9 cellular contexts compared by ENCODE assay signal in the genomic region with DNA sequence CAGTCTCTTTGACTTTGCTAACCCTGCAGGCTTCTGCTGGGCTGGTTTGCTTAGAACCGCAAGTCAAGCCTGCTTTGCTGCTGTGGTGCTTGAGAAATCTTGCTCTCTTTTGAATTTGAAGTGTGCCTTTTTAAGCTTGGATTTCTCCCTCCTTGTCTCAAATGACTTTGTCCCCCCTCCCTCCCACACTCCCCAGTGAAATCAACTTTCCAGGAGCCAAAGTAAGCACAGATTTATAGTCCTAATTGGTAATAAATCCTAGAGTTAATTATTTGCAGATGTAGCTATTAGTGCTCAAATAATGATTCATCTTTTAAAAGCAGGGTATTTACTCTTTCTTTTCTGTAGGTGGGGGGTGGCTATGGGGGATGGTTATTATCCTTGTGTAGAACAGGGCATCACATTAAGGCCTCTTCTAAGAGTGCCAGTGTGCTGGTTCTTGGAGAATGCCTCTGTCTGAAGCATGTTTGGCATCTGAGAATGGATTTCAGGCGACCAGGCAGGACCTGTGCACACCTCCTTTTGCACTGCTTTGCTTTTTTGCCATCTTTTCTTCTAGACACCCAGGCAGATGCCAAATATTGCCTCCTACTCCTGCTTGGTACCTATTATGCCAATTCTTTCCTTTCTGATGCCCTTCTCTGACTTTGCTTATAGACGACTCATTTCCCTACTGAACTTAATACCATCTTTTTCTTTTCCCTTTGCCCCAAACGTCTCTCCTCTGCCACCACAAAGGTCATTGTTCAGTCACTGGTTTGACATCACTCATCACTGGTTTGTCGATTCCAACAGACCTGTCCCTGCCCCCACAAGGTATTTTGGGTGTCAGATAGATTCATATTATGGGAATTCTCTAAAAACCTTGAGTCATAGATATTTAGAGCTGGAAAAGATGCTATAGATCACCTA. TPM values are rescaled to one million over a fixed set of nuclear protein-coding genes. Genes with fewer than 3 reads are reported as not detected.
A peak's percentile ranks its signal among the peaks of the same experiment; 100 is the strongest.
DNase-seq lines count a peak whose midpoint lies in the region; ATAC-seq and TF ChIP-seq lines count a peak whose summit lies in the region.
"Had no signal": no experiment of that assay in that cellular context is flagged by ENCODE, and none has a peak within 500 bp of the region (broad histone marks: within the 10 kb centered on the region; RNA-seq: fewer than 3 reads in every experiment).

No MANE protein-coding gene starts in this region.

- no peak overlapping the region for H2BK120ac ChIP-seq in trophoblast cell (ENCODE audit: insufficient read depth, low read length, poor library complexity)

- no peak overlapping the region for H2AK5ac ChIP-seq in trophoblast cell (ENCODE audit: low read length)

- no peak overlapping the region for H2AFZ ChIP-seq in trophoblast cell (ENCODE audit: insufficient read depth, low read length, poor library complexity)

- POLR2A ChIA-PET in AG04450 (lab: Yijun Ruan, JAX), result interaction anchor here (0.6 to 2.0 kb wide), 5 partner anchors 59 to 342 kb away, joined by 3 to 5 read pairs (median 3); no protein-coding TSS in a partner anchor

- no peak overlapping the region for H3K4ac ChIP-seq in trophoblast cell (ENCODE audit: low read depth, low read length)

- no peak overlapping the region for H3K23ac ChIP-seq in trophoblast cell (ENCODE audit: low read length)

- peak; percentile 68 for DNase-seq in AG04450 (ENCODE audit: low read depth, low spot score)
- peak; percentile 95 for DNase-seq in HFF-Myc (ENCODE audit: extremely low read depth, low read depth)
- peak; percentile 70 for DNase-seq in RPMI7951 (ENCODE audit: low read depth)
- DNase-seq in left kidney (ENCODE audit: low read depth, low spot score), result peak; percentile 86
- DNase-seq in trophoblast cell, result no peak
- DNase-seq in T-helper 2 cell, result no peak
- DNase-seq: DND-41 had no signal

- H3K27me3 ChIP-seq in AG04450 (ENCODE audit: control insufficient read depth, insufficient read depth, low read length) (no peaks in the 10 kb centered on the region), trophoblast cell (ENCODE audit: insufficient read depth, low read length) (no peaks in the 10 kb centered on the region)

- H3K9ac ChIP-seq in trophoblast cell (ENCODE audit: low read length), result no peak overlapping the region

- H3K79me2 ChIP-seq in trophoblast cell (ENCODE audit: control insufficient read depth, insufficient read depth, low read length, poor library complexity), result no peaks in the 10 kb centered on the region

- ATAC-seq in GM18498 (IDR thresholded peaks at IDR 0.05; ENCODE audit: unreplicated experiment), result no peak
- no peak for ATAC-seq in HG03342 (IDR thresholded peaks at IDR 0.05; ENCODE audit: unreplicated experiment)

- no peak overlapping the region for H3K4me2 ChIP-seq in trophoblast cell (ENCODE audit: low read length)

- H4K8ac ChIP-seq in trophoblast cell (ENCODE audit: low read depth, low read length), result no peak overlapping the region

- CTCF ChIA-PET in AG04450 (lab: Charles Lee), result interaction anchor here (0.6 to 1.5 kb wide), 2 partner anchors 56 to 343 kb away, joined by 3 to 4 read pairs; no protein-coding TSS in a partner anchor

- no peaks in the 10 kb centered on the region for H3K36me3 ChIP-seq in trophoblast cell (ENCODE audit: control insufficient read depth in 1 of 2, insufficient read depth in 2 of 2, low read length in 2 of 2)

- H4K12ac ChIP-seq in trophoblast cell (ENCODE audit: low read depth, low read length), result no peak overlapping the region

- H3K9me3 ChIP-seq in AG04450 (ENCODE audit: control insufficient read depth, insufficient read depth, low read length) (no peaks in the 10 kb centered on the region), trophoblast cell (ENCODE audit: insufficient read depth, low read depth, low read length) (no peaks in the 10 kb centered on the region)

- H3K27ac ChIP-seq in AG04450 (ENCODE audit: low read depth, low read length) (peak overlapping the region; percentile 93), trophoblast cell (ENCODE audit: low read depth, low read length) (no peak overlapping the region)

- no peak overlapping the region for H2BK12ac ChIP-seq in trophoblast cell (ENCODE audit: low read length)

- 0 out of 2 replicates have a peak overlapping the region, but pooled peaks have one; percentile 7 for H3K4me3 ChIP-seq in AG04450 (ENCODE audit: low read depth, low read length)
- no peak overlapping the region for H3K4me3 ChIP-seq in HFF-Myc (replicated peaks; ENCODE audit: low read depth, low read length)
- no peak overlapping the region for H3K4me3 ChIP-seq in trophoblast cell (ENCODE audit: low read depth, low read length)

- no peak overlapping the region for H3K14ac ChIP-seq in trophoblast cell (ENCODE audit: low read length)

- no peaks in the 10 kb centered on the region for H3K4me1 ChIP-seq in trophoblast cell (ENCODE audit: control insufficient read depth in 1 of 2, insufficient read depth in 2 of 2, low read length in 2 of 2)

- no peaks in the 10 kb centered on the region for H3K79me1 ChIP-seq in trophoblast cell (ENCODE audit: low read length)

- TF ChIP-seq CTCF in AG04450 (IDR thresholded peaks at IDR 0.05; ENCODE audit: low read depth, low read length), result no peak
- TF ChIP-seq CTCF in HFF-Myc (IDR thresholded peaks at IDR 0.05; ENCODE audit: low read depth, low read length, missing control alignments), result no peak

- no peak overlapping the region for H4K91ac ChIP-seq in trophoblast cell (ENCODE audit: low read depth, low read length)

- H2BK5ac ChIP-seq in trophoblast cell (ENCODE audit: low read depth, low read length, poor library complexity), result no peak overlapping the region

- H3K18ac ChIP-seq in trophoblast cell (ENCODE audit: low read length), result no peak overlapping the region

- no CpG with 5 or more reads among the region's 5 CpGs for whole genome bisulfite sequencing in trophoblast cell (ENCODE audit: extremely low coverage, insufficient coverage, insufficient read length)

RNA-seq across cellular contexts. Expression of gene CLDN11, which starts 50.7 kb away (rescaled TPM):
- 444 and 445 TPM in 2 replicates for polyA plus RNA-seq in AG04450 (2011; rRNA removed)
- polyA minus RNA-seq in AG04450 (2011; rRNA and poly(A)+ RNA removed), result 898 and 1,332 TPM in 2 replicates
- 32.3 and 34.4 TPM in 2 replicates for total RNA-seq in RPMI7951 (2014; rRNA removed; shearing (Covaris generic))
- polyA plus RNA-seq in trophoblast cell (2013), result 0.27 and 0.35 TPM in 2 replicates

Comparison
In these comparisons a context has a peak if more than half of its experiments do, and no peak if none do; other contexts are left out.
1. DNase-seq: peak in AG04450 (single experiment), HFF-Myc (single experiment), RPMI7951 (single experiment) and left kidney (single experiment); none in trophoblast cell (0 of 2) and T-helper 2 cell (0 of 5).